In genomic region chr3:150078983-150079739, GRCh38 we compare ENCODE assay signal across 10 cellular contexts.
A peak's percentile ranks its signal among the peaks of the same experiment; 100 is the strongest.
DNase-seq lines count a peak whose midpoint lies in the region; ATAC-seq and TF ChIP-seq lines count a peak whose summit lies in the region.
"Had no signal": no experiment of that assay in that cellular context is flagged by ENCODE, and none has a peak within 500 bp of the region (broad histone marks: within the 10 kb centered on the region; RNA-seq: fewer than 3 reads in every experiment).

No MANE protein-coding gene starts in this region.

- TF ChIP-seq CTCF in heart left ventricle (IDR thresholded peaks at IDR 0.05): no peak

- peaks cover 0 to 33% (median 13%) of the 10 kb centered on the region in 12 donors for H3K4me1 ChIP-seq in heart left ventricle
- H3K4me1 ChIP-seq: BLaER1 treated with 17β-estradiol and CSF1 and Interleukin-3, amounts not matched to agents 10 nM and 100 nM had no signal

- intact Hi-C loops in heart left ventricle (cut with DNase I): loop anchor here in 1 of 10 donors (10.0 kb wide), 1 partner anchor 104 kb away; the partner anchor contains the start of gene PFN2
- intact Hi-C loops in Right ventricle myocardium inferior (cut with DNase I): no loop called here

- ATAC-seq in heart left ventricle (peak in 3 of 4 donors; percentile 22 to 59 (median 26)), Right ventricle myocardium inferior (no peak)

- peaks cover 0 to 17% (median 0%) of the 10 kb centered on the region in 12 donors for H3K9me3 ChIP-seq in heart left ventricle

- H3K4me3 ChIP-seq in heart left ventricle: no peak overlapping the region
- H3K4me3 ChIP-seq: BLaER1 treated with 17β-estradiol and CSF1 and Interleukin-3, amounts not matched to agents 10 nM and 100 nM; lung had no signal

- no peak for DNase-seq in heart left ventricle
- no peak for DNase-seq in Right ventricle myocardium inferior (ENCODE audit: missing footprints)
- DNase-seq in amniotic epithelial cell (ENCODE audit: low read depth): peak; percentile 93
- DNase-seq in kidney glomerular epithelial cell (lab: John Stamatoyannopoulos, UW): peak; percentile 99
- peak; percentile 59 for DNase-seq in ureter (ENCODE audit: low spot score)
- DNase-seq in activated T-cell treated with anti-CD3 and anti-CD28 coated beads, Interleukin-2, amount 50 U/mL, for 48 hours: no peak
- no peak for DNase-seq in pons (ENCODE audit: low spot score)
- no peak for DNase-seq in GM19238 (ENCODE audit: insufficient read length, low spot score)

- 52 to 77% (median 66%) methylated on average over 6 of the region's 6 CpGs for WGBS in heart left ventricle, 4 donors

- no peaks in the 10 kb centered on the region for H3K27me3 ChIP-seq in heart left ventricle
- H3K27me3 ChIP-seq: BLaER1 treated with 17β-estradiol and CSF1 and Interleukin-3, amounts not matched to agents 10 nM and 100 nM had no signal

- no peak for TF ChIP-seq POLR2A in heart left ventricle (IDR thresholded peaks at IDR 0.05)

- H3K36me3 ChIP-seq in heart left ventricle: no peaks in the 10 kb centered on the region
- H3K36me3 ChIP-seq: BLaER1 treated with 17β-estradiol and CSF1 and Interleukin-3, amounts not matched to agents 10 nM and 100 nM had no signal

- peak overlapping the region in 8 of 12 donors; percentile 4 to 55 (median 36) for H3K27ac ChIP-seq in heart left ventricle
- H3K27ac ChIP-seq: BLaER1 treated with 17β-estradiol and CSF1 and Interleukin-3, amounts not matched to agents 10 nM and 100 nM had no signal

Comparison
In these comparisons a context has a peak if more than half of its experiments do, and no peak if none do; other contexts are left out.
1. DNase-seq: peak in amniotic epithelial cell (single experiment), kidney glomerular epithelial cell (single experiment) and ureter (single experiment); none in heart left ventricle (0 of 5), Right ventricle myocardium inferior (single experiment), activated T-cell treated with anti-CD3 and anti-CD28 coated beads, Interleukin-2, amount 50 U/mL, for 48 hours (0 of 2), pons (single experiment) and GM19238 (single experiment).